Comparison of ENCODE assay signal across 9 cellular contexts in genomic region chr15:73781038-73781925, GRCh38. TPM values are rescaled to one million over a fixed set of nuclear protein-coding genes. Genes with fewer than 3 reads are reported as not detected.
DNase-seq lines count a peak whose midpoint lies in the region; ATAC-seq, FAIRE-seq and TF ChIP-seq lines count a peak whose summit lies in the region.
"Had no signal": no experiment of that assay in that cellular context is flagged by ENCODE, and none has a peak within 500 bp of the region (broad histone marks: within the 10 kb centered on the region; RNA-seq: fewer than 3 reads in every experiment).

No MANE protein-coding gene starts in this region.

- TF ChIP-seq CTCF in cardiac muscle cell (IDR thresholded peaks at IDR 0.05; ENCODE audit: low read depth, low read length) (peak; percentile 49), Panc1 (IDR thresholded peaks at IDR 0.05) (peak; percentile 71; the same call in 1 of the 2 replicates)

- H3K9me3 ChIP-seq in cardiac muscle cell (ENCODE audit: low read depth) (no peaks in the 10 kb centered on the region), Panc1 (ENCODE audit: control insufficient read depth, insufficient read depth, low read depth, low read length) (no peaks in the 10 kb centered on the region)

- FAIRE-seq in urothelium cell line (lab: Jason Lieb, UNC) = no peak

- POLR2A ChIA-PET in Panc1 (lab: Charles Lee) = interaction anchor here (0.6 kb wide), 1 partner anchor 97 kb away, joined by 4 read pairs; no protein-coding TSS in a partner anchor

- H3K27me3 ChIP-seq in cardiac muscle cell = no peaks in the 10 kb centered on the region
- H3K27me3 ChIP-seq in Panc1 (ENCODE audit: control insufficient read depth, insufficient read depth, low read length) = no peaks in the 10 kb centered on the region

- H3K36me3 ChIP-seq in cardiac muscle cell (no peaks in the 10 kb centered on the region), Panc1 (ENCODE audit: control insufficient read depth, insufficient read depth, low read length) (no peaks in the 10 kb centered on the region)

- intact Hi-C loops in Right ventricle myocardium inferior (cut with DNase I) = no loop called here
- intact Hi-C loops in Panc1 (cut with micrococcal nuclease; ENCODE audit: unreplicated experiment) = no loop called here

- H3K4me3 ChIP-seq in cardiac muscle cell (no peak overlapping the region), Panc1 (ENCODE audit: low read depth in 2 of 2, low read length in 2 of 2) (no peak overlapping the region)

- H3K4me1 ChIP-seq in cardiac muscle cell (ENCODE audit: low read depth) (peaks cover 21% of the 10 kb centered on the region), Panc1 (ENCODE audit: control insufficient read depth, insufficient read depth, low read length) (no peaks in the 10 kb centered on the region)

- CTCF ChIA-PET in Panc1 (lab: Charles Lee) = no interaction called here

- ATAC-seq in Right ventricle myocardium inferior = no peak
- peak; percentile 78 for ATAC-seq in Panc1
- ATAC-seq in esophagus mucosa = peak; percentile 32
- ATAC-seq in GM19351 (IDR thresholded peaks at IDR 0.05; ENCODE audit: unreplicated experiment) = no peak

- in situ Hi-C loops in Panc1 (cut with HindIII; ENCODE audit: low pct_unique_long_range_greater_than_20kb, low sequenced_read_pairs) = no loop called here

- DNase-seq in cardiac muscle cell (ENCODE audit: low read depth in 1 of 2, low spot score in 1 of 2) = peak; percentile 50 to 62
- no peak for DNase-seq in Right ventricle myocardium inferior (ENCODE audit: missing footprints)
- no peak for DNase-seq in Panc1 (ENCODE audit: low read depth, low spot score)
- peak; percentile 49 for DNase-seq in urothelium cell line (ENCODE audit: low spot score)
- DNase-seq in superior temporal gyrus (ENCODE audit: extremely low spot score) = no peak
- DNase-seq in NCI-H2029 treated with DMSO at 0.1 percent for 48 hours (lab: John Stamatoyannopoulos, UW) = no peak
- DNase-seq: activated naive CD8-positive, alpha-beta T cell treated with anti-CD3 and anti-CD28 coated beads, Interleukin-2, amount 10 ng/mL, durations not matched to agents 7 days and 5 days had no signal

- H3K27ac ChIP-seq in cardiac muscle cell (peak overlapping the region; percentile 53), Panc1 (ENCODE audit: low read length) (no peak overlapping the region)

- no TSS peak for BruUV-seq in Panc1 (replicated peaks; lab: Mats Ljungman, UMichigan)

RNA-seq across cellular contexts. Expression of gene INSYN1, which starts 28.1 kb away (rescaled TPM):
- total RNA-seq in cardiac muscle cell (9.6 and 15.8 TPM in 2 replicates), Right ventricle myocardium inferior (165 TPM), Panc1 (2021; ENCODE audit: unreplicated experiment) (2.6 TPM), esophagus mucosa (5.1 TPM)
- polyA plus RNA-seq in cardiac muscle cell = 5.4 and 9.2 TPM in 2 replicates
- polyA plus RNA-seq in Panc1 (2012; ENCODE audit: insufficient read length) = 2.0 TPM
- total RNA-seq: activated naive CD8-positive, alpha-beta T cell treated with anti-CD3 and anti-CD28 coated beads, Interleukin-2, amount 10 ng/mL, durations not matched to agents 7 days and 5 days had no signal

Comparison
In these comparisons a context has a peak if more than half of its experiments do, and no peak if none do; other contexts are left out.
1. DNase-seq: peak in cardiac muscle cell (2 of 2) and urothelium cell line (single experiment); none in Right ventricle myocardium inferior (single experiment), Panc1 (single experiment), superior temporal gyrus (single experiment) and NCI-H2029 treated with DMSO at 0.1 percent for 48 hours (single experiment).
2. ATAC-seq: peak in Panc1 (single experiment) and esophagus mucosa (single experiment); none in Right ventricle myocardium inferior (single experiment) and GM19351 (single experiment).